ENCODE assay signal across 29 cellular contexts in the genomic region with DNA sequence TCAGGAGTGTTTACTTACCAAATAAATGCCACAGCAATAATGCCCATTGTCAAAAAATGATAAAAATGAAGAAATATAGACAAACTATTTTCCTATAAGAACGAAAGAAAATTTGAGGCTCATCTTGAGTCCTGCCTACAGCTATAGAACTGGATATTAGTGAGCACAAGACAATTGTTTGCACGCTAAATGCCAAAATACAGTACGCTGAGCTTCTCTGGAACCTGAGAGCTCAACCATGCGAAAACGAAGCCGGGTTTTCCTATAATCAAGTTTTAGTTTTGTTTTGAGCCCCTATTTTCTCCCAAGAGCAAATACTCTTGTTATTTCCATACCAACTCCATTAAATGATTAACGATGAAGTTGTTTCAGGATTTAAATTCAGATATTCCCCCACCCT. TPM values are rescaled to one million over a fixed set of nuclear protein-coding genes. Genes with fewer than 3 reads are reported as not detected.
"Had no signal": no experiment of that assay in that cellular context is flagged by ENCODE, and none has a peak within 500 bp of the region (broad histone marks: within the 10 kb centered on the region; RNA-seq: fewer than 3 reads in every experiment).

No MANE protein-coding gene starts in this region.

- H3K27me3 ChIP-seq: Peyer's patch, SJCRH30 had no signal

- DNase-seq: IMR-90; Kasumi-1; MM.1S; NCI-H1092 treated with DMSO at 0.1 percent for 48 hours; NCI-H1436; NCI-H187; NCI-H2029; NCI-H2081 treated with DMSO at 0.1 percent for 48 hours; NCI-H2171; NCI-H226; NCI-H446; NCI-H510A; NCI-H524 treated with DMSO at 0.1 percent for 48 hours; NCI-H69; NCI-H774; NK-92 treated with Interleukin-12 subunit alpha and Interleukin-12 subunit beta, amount 100 ng/mL, for 24 hours; OCI-M1; PC-9; Peyer's patch; SHP77 treated with DMSO at 0.1 percent for 48 hours; SJCRH30; T-helper 1 cell had no signal

- H3K4me3 ChIP-seq: PC-9, Peyer's patch, SJCRH30 had no signal

- H3K27ac ChIP-seq: KMS-11, PC-9, Peyer's patch, SJCRH30 had no signal

- H3K4me2 ChIP-seq: KMS-11, PC-9 had no signal

- H3K9me3 ChIP-seq: Peyer's patch, SJCRH30 had no signal

- H3K9ac ChIP-seq: KMS-11 had no signal

- H2AFZ ChIP-seq: PC-9 had no signal

- H3K4me1 ChIP-seq: Peyer's patch, SJCRH30 had no signal

- ATAC-seq: HepG2, Right ventricle myocardium inferior, SK-N-SH treated with all-trans-retinoic acid at 6 μM for 48 hours had no signal

- FAIRE-seq: HepG2 had no signal

- H3K36me3 ChIP-seq: Peyer's patch, SJCRH30 had no signal

RNA-seq across cellular contexts. Expression of a gene that starts 49.1 kb away (rescaled TPM):
- total RNA-seq: HT1080, IMR-90, M059J, PC-9, RPMI7951 had no signal
- polyA plus RNA-seq: IMR-90 had no signal
